In genomic region chr20:32988008-32988407, GRCh38 we compare ENCODE assay signal across 18 cellular contexts. TPM values are rescaled to one million over a fixed set of nuclear protein-coding genes. Genes with fewer than 3 reads are reported as not detected.
"Had no signal": no experiment of that assay in that cellular context is flagged by ENCODE, and none has a peak within 500 bp of the region (broad histone marks: within the 10 kb centered on the region; RNA-seq: fewer than 3 reads in every experiment).

No MANE protein-coding gene starts in this region.

- H3K27ac ChIP-seq: cardiac muscle cell, coronary artery, gastrocnemius medialis, VCaP had no signal

- H3K4me3 ChIP-seq: cardiac muscle cell, coronary artery, gastrocnemius medialis, mucosa of descending colon had no signal

- ATAC-seq: activated T-cell treated with anti-CD3 and anti-CD28 coated beads, Interleukin-2, amount 50 U/mL, for 4 hours; gastrocnemius medialis; mucosa of descending colon; naive thymus-derived CD8-positive, alpha-beta T cell; sciatic nerve had no signal

- H3K27me3 ChIP-seq: cardiac muscle cell, gastrocnemius medialis had no signal

- H3K9me3 ChIP-seq: gastrocnemius medialis, mucosa of descending colon had no signal

- H3K36me3 ChIP-seq: cardiac muscle cell, gastrocnemius medialis had no signal

- DNase-seq: activated CD4-positive, alpha-beta memory T cell treated with anti-CD3 and anti-CD28 coated beads for 36 hours; activated naive CD4-positive, alpha-beta T cell treated with Interleukin-2 at 50 U/mL for 16 hours; activated T-cell treated with anti-CD3 and anti-CD28 coated beads, Interleukin-2, amount 50 U/mL, for 4 hours; effector CD4-positive, alpha-beta T cell; gastrocnemius medialis; mucosa of descending colon; naive thymus-derived CD8-positive, alpha-beta T cell; stimulated activated CD4-positive, alpha-beta T cell treated with anti-CD3 and anti-CD28 coated beads, Interleukin-12 subunit alpha, Interleukin-12 subunit beta, amount 100 ng/mL, for 4 hours; stimulated activated naive CD4-positive, alpha-beta T cell treated with Interleukin-2 at 50 U/mL for 16 hours; T1000; trophoblast cell had no signal

- H3K4me1 ChIP-seq: gastrocnemius medialis had no signal

RNA-seq across cellular contexts. Expression of gene SUN5, which starts 16.2 kb away (rescaled TPM):
- total RNA-seq: activated CD4-positive, alpha-beta memory T cell treated with anti-CD3 and anti-CD28 coated beads for 36 hours; activated T-cell treated with anti-CD3 and anti-CD28 coated beads, Interleukin-2, amount 50 U/mL, for 4 hours; cardiac muscle cell; fibroblast of lung; gastrocnemius medialis; lung microvascular endothelial cell; mucosa of descending colon; naive thymus-derived CD8-positive, alpha-beta T cell; sciatic nerve had no signal
- polyA plus RNA-seq: adipose tissue; cardiac muscle cell; fibroblast of lung; naive thymus-derived CD8-positive, alpha-beta T cell had no signal

RNA-seq across cellular contexts. Expression of gene BPIFB2, which starts 19.5 kb away (rescaled TPM):
- total RNA-seq: activated CD4-positive, alpha-beta memory T cell treated with anti-CD3 and anti-CD28 coated beads for 36 hours; cardiac muscle cell; fibroblast of lung; gastrocnemius medialis; lung microvascular endothelial cell; mucosa of descending colon; naive thymus-derived CD8-positive, alpha-beta T cell; sciatic nerve had no signal
- polyA plus RNA-seq: adipose tissue; cardiac muscle cell; fibroblast of lung; naive thymus-derived CD8-positive, alpha-beta T cell had no signal

RNA-seq across cellular contexts. Expression of gene BPIFB6, which starts 43.4 kb away (rescaled TPM):
- total RNA-seq: activated CD4-positive, alpha-beta memory T cell treated with anti-CD3 and anti-CD28 coated beads for 36 hours; activated T-cell treated with anti-CD3 and anti-CD28 coated beads, Interleukin-2, amount 50 U/mL, for 4 hours; cardiac muscle cell; fibroblast of lung; gastrocnemius medialis; lung microvascular endothelial cell; mucosa of descending colon; naive thymus-derived CD8-positive, alpha-beta T cell; sciatic nerve had no signal
- polyA plus RNA-seq: adipose tissue; cardiac muscle cell; fibroblast of lung; naive thymus-derived CD8-positive, alpha-beta T cell had no signal
